In the genomic region with DNA sequence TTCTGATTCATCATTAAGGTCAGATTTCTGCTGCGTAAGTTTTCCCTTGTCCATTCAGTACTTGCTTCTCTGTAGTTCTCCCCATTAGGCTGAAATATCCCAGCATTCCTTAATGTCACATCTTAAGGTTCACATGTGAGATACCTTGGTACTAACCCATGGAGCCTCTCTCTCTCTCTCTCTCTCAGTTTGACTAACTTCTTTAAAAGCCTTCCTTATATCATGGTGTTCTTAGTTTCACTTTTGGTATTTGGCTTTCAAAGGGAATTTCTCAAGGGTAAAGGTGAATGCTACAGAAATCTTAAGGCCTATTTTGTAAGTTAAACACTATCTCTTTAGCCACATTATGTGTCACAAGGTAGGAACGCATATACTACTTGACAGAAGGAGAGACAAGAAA, we compare ENCODE assay signal across 20 cellular contexts.
DNase-seq lines count a peak whose midpoint lies in the region; ATAC-seq, FAIRE-seq and TF ChIP-seq lines count a peak whose summit lies in the region.
"Had no signal": no experiment of that assay in that cellular context is flagged by ENCODE, and none has a peak within 500 bp of the region (broad histone marks: within the 10 kb centered on the region; RNA-seq: fewer than 3 reads in every experiment).

No MANE protein-coding gene starts in this region.

- H3K27me3 ChIP-seq in OCI-LY3 (ENCODE audit: low read depth, low read length), result no peaks in the 10 kb centered on the region
- H3K27me3 ChIP-seq in left lung, result no peaks in the 10 kb centered on the region

- no peak for FAIRE-seq in GM12891 (lab: Jason Lieb, UNC)
- FAIRE-seq: A204.1, D721Med, H1 had no signal

- TF ChIP-seq CTCF in OCI-LY3 (IDR thresholded peaks at IDR 0.05; ENCODE audit: low read depth, low read length) (no peak), type B pancreatic cell (conservative IDR thresholded peaks at IDR 0.05) (no peak), left lung (IDR thresholded peaks at IDR 0.05) (no peak)

- DNase-seq in GM12891 (ENCODE audit: insufficient read length, low spot score) (no peak), NOMO-1 (lab: John Stamatoyannopoulos, UW; ENCODE audit: unreplicated experiment in 2 of 2) (peak; percentile 39 to 46), type B pancreatic cell (ENCODE audit: extremely low spot score, unreplicated experiment) (no peak), left lung (no peak), AG08395 (ENCODE audit: low spot score) (no peak)
- DNase-seq: CD8-positive, alpha-beta T cell; COR-L47; DMS153; DMS79 treated with DMSO at 0.1 percent for 48 hours; EL; IMR-90; KBM-7 had no signal

- H3K9ac ChIP-seq in OCI-LY3 (ENCODE audit: low read length), result no peak overlapping the region

- no peak overlapping the region for H2AFZ ChIP-seq in OCI-LY3 (ENCODE audit: low read depth, low read length)

- no peaks in the 10 kb centered on the region for H3K27me3 Mint-ChIP-seq in type B pancreatic cell

- intact Hi-C loops in left lung (cut with DNase I), result no loop called here

- H3K27ac Mint-ChIP-seq in type B pancreatic cell, result no peak overlapping the region
- H3K27ac Mint-ChIP-seq: CD14-positive monocyte; CD8-positive, alpha-beta T cell had no signal

- ATAC-seq in HG03432 (IDR thresholded peaks at IDR 0.05; ENCODE audit: unreplicated experiment) (peak; percentile 54), left lung (no peak), GM18870 (IDR thresholded peaks at IDR 0.05; ENCODE audit: unreplicated experiment) (no peak)
- ATAC-seq: CD8-positive, alpha-beta T cell had no signal

- H3K4me2 ChIP-seq in OCI-LY3 (ENCODE audit: low read length), result peak overlapping the region; percentile 21; the same call in 1 of the 2 replicates

- no peaks in the 10 kb centered on the region for H4K20me1 ChIP-seq in OCI-LY3 (ENCODE audit: insufficient read depth, low read length)

- no peaks in the 10 kb centered on the region for H3K9me3 Mint-ChIP-seq in type B pancreatic cell

- no peaks in the 10 kb centered on the region for H3K36me3 Mint-ChIP-seq in type B pancreatic cell
- H3K36me3 Mint-ChIP-seq: CD14-positive monocyte; CD8-positive, alpha-beta T cell had no signal

- H3K9me3 ChIP-seq in OCI-LY3 (ENCODE audit: insufficient read depth, low read length), result 0 out of 2 replicates have a peak, but pooled peaks cover 4% of the 10 kb centered on the region
- peaks cover 0 to 14% of the 10 kb centered on the region in 2 donors for H3K9me3 ChIP-seq in left lung
- H3K9me3 ChIP-seq: HAP-1 had no signal

- H3K4me3 ChIP-seq in OCI-LY3 (ENCODE audit: low read length) (no peak overlapping the region), left lung (no peak overlapping the region)
- H3K4me3 ChIP-seq: HAP-1 had no signal

- TF ChIP-seq POLR2A in GM12891 (IDR thresholded peaks at IDR 0.05; ENCODE audit: low read depth, low read length), result no peak

- no peaks in the 10 kb centered on the region for H3K79me2 ChIP-seq in OCI-LY3 (ENCODE audit: low read length)

- H3K27ac ChIP-seq in OCI-LY3 (ENCODE audit: low read length) (peak overlapping the region; percentile 39; the same call in 1 of the 2 replicates), left lung (no peak overlapping the region)

- no peaks in the 10 kb centered on the region for H3K36me3 ChIP-seq in OCI-LY3 (replicated peaks; ENCODE audit: low read depth, low read length)
- H3K36me3 ChIP-seq in left lung, result no peaks in the 10 kb centered on the region
- H3K36me3 ChIP-seq: HAP-1 had no signal

- H3K4me1 ChIP-seq in OCI-LY3 (ENCODE audit: low read length), result peaks cover 10% of the 10 kb centered on the region
- H3K4me1 ChIP-seq in left lung, result no peaks in the 10 kb centered on the region
- H3K4me1 ChIP-seq: HAP-1 had no signal

- H3K4me1 Mint-ChIP-seq in type B pancreatic cell (ENCODE audit: unreplicated experiment), result no peaks in the 10 kb centered on the region
- H3K4me1 Mint-ChIP-seq: CD14-positive monocyte had no signal

- no peak overlapping the region for H3K4me3 Mint-ChIP-seq in type B pancreatic cell
- H3K4me3 Mint-ChIP-seq: CD14-positive monocyte; CD8-positive, alpha-beta T cell had no signal

TF ChIP-seq in GM12891, 5 proteins besides CTCF, POLR2A, EP300 and RAD21:
- peak; percentile 64 for TF ChIP-seq SPI1 (IDR thresholded peaks at IDR 0.05; ENCODE audit: low read depth, low read length)
- no peak for TF ChIP-seq POLR2AphosphoS5 (IDR thresholded peaks at IDR 0.05; ENCODE audit: low read depth, low read length)

Comparison
In these comparisons a context has a peak if more than half of its experiments do, and no peak if none do; other contexts are left out.
1. DNase-seq: peak in NOMO-1 (2 of 2); none in GM12891 (single experiment), type B pancreatic cell (single experiment), left lung (0 of 2) and AG08395 (single experiment).